9 cellular contexts compared by ENCODE assay signal in the genomic region with DNA sequence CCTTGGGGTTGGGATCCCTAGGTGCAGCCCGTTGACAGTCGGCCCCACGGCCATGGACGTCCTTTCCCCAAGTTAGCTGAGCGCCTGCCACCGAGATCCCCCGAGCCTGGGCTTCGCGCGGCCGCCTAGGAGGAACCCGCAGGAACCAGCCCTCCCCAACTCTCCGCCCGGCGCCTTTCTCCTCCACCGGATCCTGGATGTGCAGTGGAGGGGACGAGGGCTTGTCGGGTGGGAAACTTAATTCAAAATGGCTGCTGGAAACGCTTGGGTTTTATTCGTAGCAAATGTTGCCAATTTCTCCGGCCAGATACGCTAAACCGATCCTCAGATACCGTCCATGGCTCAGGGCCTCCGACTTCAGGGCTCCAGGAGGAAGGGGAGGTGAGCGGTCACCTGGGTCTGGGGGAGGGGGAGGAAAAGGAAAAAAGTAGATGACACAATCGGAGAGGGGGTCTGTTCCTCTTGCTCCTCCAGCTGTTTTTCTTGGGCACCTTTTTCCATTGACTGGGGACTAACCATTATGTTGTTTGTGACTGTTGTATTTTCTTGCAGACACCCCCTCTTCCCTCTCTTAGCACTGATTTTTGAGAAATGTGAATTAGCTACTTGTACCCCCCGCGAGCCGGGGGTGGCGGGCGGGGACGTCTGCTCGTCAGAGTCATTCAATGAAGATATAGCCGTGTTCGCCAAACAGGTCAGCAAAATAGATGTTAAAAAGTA. TPM values are rescaled to one million over a fixed set of nuclear protein-coding genes. Genes with fewer than 3 reads are reported as not detected.
A peak's percentile ranks its signal among the peaks of the same experiment; 100 is the strongest.
DNase-seq lines count a peak whose midpoint lies in the region; ATAC-seq and TF ChIP-seq lines count a peak whose summit lies in the region.
"Had no signal": no experiment of that assay in that cellular context is flagged by ENCODE, and none has a peak within 500 bp of the region (broad histone marks: within the 10 kb centered on the region; RNA-seq: fewer than 3 reads in every experiment).

No MANE protein-coding gene starts in this region.

- peak overlapping the region; percentile 95 for H3K4me2 ChIP-seq in fibroblast of lung (ENCODE audit: extremely low read depth, insufficient read depth, low read length)

- peak overlapping the region; percentile 67 to 100 (median 87) for H3K4me3 ChIP-seq in fibroblast of lung (replicated peaks in 1 of 4; ENCODE audit: control extremely low read depth in 1 of 4, insufficient read depth in 1 of 4, low read depth in 3 of 4, low read length in 4 of 4)
- H3K4me3 ChIP-seq in aorta (ENCODE audit: low read length in 2 of 2) = peak overlapping the region; percentile 70 to 91

- H2AFZ ChIP-seq in fibroblast of lung (ENCODE audit: low read length) = no peak overlapping the region

- H3K4me1 ChIP-seq in fibroblast of lung (ENCODE audit: control insufficient read depth, extremely low read depth, insufficient read depth, low read length) = no peaks in the 10 kb centered on the region
- no peaks in the 10 kb centered on the region for H3K4me1 ChIP-seq in aorta (ENCODE audit: control insufficient read depth in 1 of 2, insufficient read depth in 2 of 2, low read length in 2 of 2)

- H3K36me3 ChIP-seq in fibroblast of lung (ENCODE audit: control insufficient read depth, insufficient read depth, low read length) (peaks cover 10% of the 10 kb centered on the region), aorta (ENCODE audit: control insufficient read depth in 1 of 2, insufficient read depth in 2 of 2, low read length in 1 of 2) (no peaks in the 10 kb centered on the region)

- H3K4me1 Mint-ChIP-seq in natural killer cell treated with Interleukin-12 subunit alpha and Interleukin-12 subunit beta and Interleukin-15 and Interleukin-18, amount 100 ng/mL, for 72 hours (ENCODE audit: low read depth in 2 of 2) = peaks cover 13% of the 10 kb centered on the region in 2 donors

- DNase-seq in Right ventricle myocardium superior (peak; percentile 55), cardiac septum (ENCODE audit: low spot score) (no peak), fibroblast of lung (ENCODE audit: low read depth in 2 of 2) (peak in 1 of 2 donors; percentile 41), aorta (peak; percentile 54 to 77), ureter (ENCODE audit: low spot score) (no peak), mesenteric fat pad (ENCODE audit: low spot score) (no peak), DMS 273 treated with DMSO at 0.1 percent for 48 hours (lab: John Stamatoyannopoulos, UW) (no peak)
- no peak for DNase-seq in natural killer cell treated with Interleukin-12 subunit alpha and Interleukin-12 subunit beta and Interleukin-15 and Interleukin-18, amount 100 ng/mL, for 72 hours (ENCODE audit: low spot score)

- H4K20me1 ChIP-seq in fibroblast of lung (ENCODE audit: control insufficient read depth, extremely low read depth, insufficient read depth, low read length) = no peaks in the 10 kb centered on the region

- H3K27me3 ChIP-seq in fibroblast of lung (ENCODE audit: control insufficient read depth, insufficient read depth, low read length) (no peaks in the 10 kb centered on the region), aorta (ENCODE audit: control insufficient read depth in 1 of 2, insufficient read depth in 2 of 2, low read length in 1 of 2) (no peaks in the 10 kb centered on the region)

- H3K27me3 Mint-ChIP-seq in natural killer cell treated with Interleukin-12 subunit alpha and Interleukin-12 subunit beta and Interleukin-15 and Interleukin-18, amount 100 ng/mL, for 72 hours = peaks cover 50 to 55% of the 10 kb centered on the region in 2 donors

- H3K27ac ChIP-seq in fibroblast of lung (ENCODE audit: insufficient read depth, low read length) = peak overlapping the region; percentile 93
- H3K27ac ChIP-seq in aorta (ENCODE audit: low read depth in 1 of 2, low read length in 2 of 2) = peak overlapping the region; percentile 89 to 98
- H3K27ac ChIP-seq: C4-2B had no signal

- peak overlapping the region; percentile 84 for H3K9ac ChIP-seq in fibroblast of lung (ENCODE audit: insufficient read depth, low read length)

- ATAC-seq in Right ventricle myocardium superior (ENCODE audit: poor library complexity) (peak; percentile 3), aorta (ENCODE audit: low FRiP score) (no peak)
- no peak for ATAC-seq in natural killer cell treated with Interleukin-12 subunit alpha and Interleukin-12 subunit beta and Interleukin-15 and Interleukin-18, amount 100 ng/mL, for 72 hours

- no peaks in the 10 kb centered on the region for H3K9me3 Mint-ChIP-seq in natural killer cell treated with Interleukin-12 subunit alpha and Interleukin-12 subunit beta and Interleukin-15 and Interleukin-18, amount 100 ng/mL, for 72 hours

- no peaks in the 10 kb centered on the region for H3K9me3 ChIP-seq in fibroblast of lung (ENCODE audit: control insufficient read depth, insufficient read depth, low read depth, low read length)
- H3K9me3 ChIP-seq in aorta (ENCODE audit: control insufficient read depth, low read length) = no peaks in the 10 kb centered on the region

- peak overlapping the region; percentile 55 for H3K4me3 Mint-ChIP-seq in natural killer cell treated with Interleukin-12 subunit alpha and Interleukin-12 subunit beta and Interleukin-15 and Interleukin-18, amount 100 ng/mL, for 72 hours

- H3K36me3 Mint-ChIP-seq in natural killer cell treated with Interleukin-12 subunit alpha and Interleukin-12 subunit beta and Interleukin-15 and Interleukin-18, amount 100 ng/mL, for 72 hours = no peaks in the 10 kb centered on the region

- no peak overlapping the region for H3K27ac Mint-ChIP-seq in natural killer cell treated with Interleukin-12 subunit alpha and Interleukin-12 subunit beta and Interleukin-15 and Interleukin-18, amount 100 ng/mL, for 72 hours

- 0 to 2% methylated on average over 34 to 36 of the region's 36 CpGs for WGBS in aorta, 2 donors

- no peak for TF ChIP-seq CTCF in fibroblast of lung (conservative IDR thresholded peaks at IDR 0.05 in 1 of 2, IDR thresholded peaks at IDR 0.05 in 1 of 2; ENCODE audit: low read depth in 1 of 2, low read length in 2 of 2)

- intact Hi-C loops in Right ventricle myocardium superior (cut with DNase I) = no loop called here
- intact Hi-C loops in cardiac septum (cut with DNase I) = loop anchor here (5.0 kb wide), 3 partner anchors 38 to 137 kb away; no protein-coding TSS in a partner anchor
- intact Hi-C loops in aorta (cut with DNase I) = loop anchor here (2.0 to 10.0 kb wide), 5 partner anchors 57 to 1595 kb away; no protein-coding TSS in a partner anchor

- peaks cover 99% of the 10 kb centered on the region for H3K79me2 ChIP-seq in fibroblast of lung (ENCODE audit: control insufficient read depth, insufficient read depth, low read length)

RNA-seq across cellular contexts. Expression of a gene that starts 4.5 kb away (rescaled TPM):
- total RNA-seq in Right ventricle myocardium superior (41.7 TPM), cardiac septum (24.7 TPM), fibroblast of lung (119 and 139 TPM in 2 replicates), aorta (10 to 100 TPM; 35.4 to 76.6 TPM), ureter (105 TPM), mesenteric fat pad (31.7 TPM)
- polyA plus RNA-seq in fibroblast of lung (48.3 and 51.6 TPM in 2 replicates), aorta (10 to 100 TPM in 1 of 2 donors, 1 to 10 TPM in 1; 7.6 to 31.5 TPM)
- 43.2 and 44.1 TPM in 2 replicates for polyA plus RNA-seq in fibroblast of lung (2012)
- polyA minus RNA-seq in fibroblast of lung (ENCODE audit: low replicate concordance) = 62.6 and 69.9 TPM in 2 replicates
- 1 to 10 TPM in 1 of 2 donors, under 1 TPM in 1; 0.53 to 3.6 TPM for total RNA-seq in natural killer cell treated with Interleukin-12 subunit alpha and Interleukin-12 subunit beta and Interleukin-15 and Interleukin-18, amount 100 ng/mL, for 72 hours

Comparison
In these comparisons a context has a peak if more than half of its experiments do, and no peak if none do; other contexts are left out.
1. DNase-seq: peak in Right ventricle myocardium superior (single experiment) and aorta (2 of 2); none in cardiac septum (single experiment), natural killer cell treated with Interleukin-12 subunit alpha and Interleukin-12 subunit beta and Interleukin-15 and Interleukin-18, amount 100 ng/mL, for 72 hours (single experiment), ureter (single experiment), mesenteric fat pad (single experiment) and DMS 273 treated with DMSO at 0.1 percent for 48 hours (single experiment).